In the genomic region with DNA sequence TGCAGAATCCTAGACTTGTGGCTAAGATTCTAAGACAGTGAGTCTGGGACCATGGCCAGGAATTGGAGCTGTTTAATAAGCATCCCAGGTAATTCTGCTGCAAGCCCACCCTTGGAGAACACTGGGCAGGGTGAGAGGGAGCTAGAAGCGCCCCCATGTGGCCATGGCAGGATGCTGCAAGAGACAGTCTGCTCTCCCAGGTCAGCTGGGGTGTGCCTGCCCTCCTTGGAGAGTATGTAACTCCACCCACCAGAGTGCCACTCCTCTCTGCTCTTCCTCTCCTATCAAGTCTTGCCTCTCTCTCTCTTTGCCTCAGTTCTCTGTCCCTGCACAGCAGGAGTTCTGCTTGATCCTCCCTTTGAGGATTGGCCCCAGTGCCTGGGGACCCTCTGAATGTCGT, we compare ENCODE assay signal across 9 cellular contexts. TPM values are rescaled to one million over a fixed set of nuclear protein-coding genes. Genes with fewer than 3 reads are reported as not detected.
DNase-seq lines count a peak whose midpoint lies in the region; ATAC-seq and TF ChIP-seq lines count a peak whose summit lies in the region.
"Had no signal": no experiment of that assay in that cellular context is flagged by ENCODE, and none has a peak within 500 bp of the region (broad histone marks: within the 10 kb centered on the region; RNA-seq: fewer than 3 reads in every experiment).

No MANE protein-coding gene starts in this region.

- no peaks in the 10 kb centered on the region for H3K27me3 ChIP-seq in foreskin keratinocyte
- no peaks in the 10 kb centered on the region for H3K27me3 ChIP-seq in tibial artery

- ATAC-seq in foreskin keratinocyte (no peak), HG03469 (IDR thresholded peaks at IDR 0.05; ENCODE audit: unreplicated experiment) (no peak)

- intact Hi-C loops in activated naive CD4-positive, alpha-beta T cell treated with anti-CD3 and anti-CD28 coated beads for 36 hours (cut with micrococcal nuclease), result no loop called here
- intact Hi-C loops in tibial artery (cut with DNase I; ENCODE audit: low total_unique reads), result no loop called here

- peaks cover 0 to 8% (median 0%) of the 10 kb centered on the region in 3 donors for H3K9me3 ChIP-seq in tibial artery

- no peaks in the 10 kb centered on the region for H3K4me1 Mint-ChIP-seq in activated naive CD4-positive, alpha-beta T cell treated with anti-CD3 and anti-CD28 coated beads for 36 hours (ENCODE audit: low read depth)

- H3K4me3 Mint-ChIP-seq in activated naive CD4-positive, alpha-beta T cell treated with anti-CD3 and anti-CD28 coated beads for 36 hours, result no peak overlapping the region

- H3K4me3 ChIP-seq in tibial artery, result no peak overlapping the region

- H3K36me3 Mint-ChIP-seq in activated naive CD4-positive, alpha-beta T cell treated with anti-CD3 and anti-CD28 coated beads for 36 hours (ENCODE audit: low read depth), result no peaks in the 10 kb centered on the region

- no peaks in the 10 kb centered on the region for H3K36me3 ChIP-seq in tibial artery

- DNase-seq in activated naive CD4-positive, alpha-beta T cell treated with anti-CD3 and anti-CD28 coated beads for 36 hours, result peak; percentile 17
- no peak for DNase-seq in activated naive CD4-positive, alpha-beta T cell treated with Interleukin-2 at 50 U/mL for 16 hours
- peak; percentile 32 for DNase-seq in NOMO-1 treated with dmso at 0.1 percent for 144 hours (lab: John Stamatoyannopoulos, UW; ENCODE audit: unreplicated experiment)
- DNase-seq in foreskin keratinocyte, result no peak
- no peak for DNase-seq in tibial artery
- no peak for DNase-seq in hypothalamus (lab: John Stamatoyannopoulos, UW)
- DNase-seq in effector CD8-positive, alpha-beta T cell (lab: John Stamatoyannopoulos, UW), result no peak

- peak; percentile 28 for TF ChIP-seq CTCF in foreskin keratinocyte (conservative IDR thresholded peaks at IDR 0.05)
- peak; percentile 18 to 25 for TF ChIP-seq CTCF in tibial artery (IDR thresholded peaks at IDR 0.05)

- H3K27ac Mint-ChIP-seq in activated naive CD4-positive, alpha-beta T cell treated with anti-CD3 and anti-CD28 coated beads for 36 hours, result no peak overlapping the region

- no peak overlapping the region for H3K27ac ChIP-seq in foreskin keratinocyte
- no peak overlapping the region for H3K27ac ChIP-seq in tibial artery

- H3K27me3 Mint-ChIP-seq in activated naive CD4-positive, alpha-beta T cell treated with anti-CD3 and anti-CD28 coated beads for 36 hours (ENCODE audit: low read depth), result no peaks in the 10 kb centered on the region

- H3K9me3 Mint-ChIP-seq in activated naive CD4-positive, alpha-beta T cell treated with anti-CD3 and anti-CD28 coated beads for 36 hours, result no peaks in the 10 kb centered on the region

- CTCF ChIA-PET in activated naive CD4-positive, alpha-beta T cell treated with anti-CD3 and anti-CD28 coated beads for 36 hours (lab: Charles Lee), result interaction anchor here (1.1 kb wide), 1 partner anchor 158 kb away, joined by 4 read pairs; no protein-coding TSS in a partner anchor

- no peaks in the 10 kb centered on the region for H3K4me1 ChIP-seq in foreskin keratinocyte
- H3K4me1 ChIP-seq in tibial artery, result no peaks in the 10 kb centered on the region

RNA-seq across cellular contexts. Expression of gene RCVRN, which starts 14.9 kb away (rescaled TPM):
- total RNA-seq in activated naive CD4-positive, alpha-beta T cell treated with anti-CD3 and anti-CD28 coated beads for 36 hours, result not detected
- total RNA-seq in foreskin keratinocyte, result not detected in 2 replicates
- polyA plus RNA-seq in foreskin keratinocyte, result not detected in 2 replicates
- total RNA-seq: T-helper 2 cell treated with Interferon-gamma antibody and Interleukin-4, amounts not matched to agents 100 ng/mL and 5 ng/mL, for 36 hours had no signal

Comparison
In these comparisons a context has a peak if more than half of its experiments do, and no peak if none do; other contexts are left out.
1. DNase-seq: peak in activated naive CD4-positive, alpha-beta T cell treated with anti-CD3 and anti-CD28 coated beads for 36 hours (single experiment) and NOMO-1 treated with dmso at 0.1 percent for 144 hours (single experiment); none in activated naive CD4-positive, alpha-beta T cell treated with Interleukin-2 at 50 U/mL for 16 hours (single experiment), foreskin keratinocyte (0 of 2), tibial artery (0 of 2), hypothalamus (0 of 51) and effector CD8-positive, alpha-beta T cell (single experiment).